In genomic region chr6:128463942-128464341, GRCh38 we compare ENCODE assay signal across 18 cellular contexts. TPM values are rescaled to one million over a fixed set of nuclear protein-coding genes. Genes with fewer than 3 reads are reported as not detected.
DNase-seq lines count a peak whose midpoint lies in the region; ATAC-seq and TF ChIP-seq lines count a peak whose summit lies in the region.
"Had no signal": no experiment of that assay in that cellular context is flagged by ENCODE, and none has a peak within 500 bp of the region (broad histone marks: within the 10 kb centered on the region; RNA-seq: fewer than 3 reads in every experiment).

No MANE protein-coding gene starts in this region.

- H3K9ac ChIP-seq in PC-3 (ENCODE audit: low read length), result no peak overlapping the region
- H3K9ac ChIP-seq: KMS-11 had no signal

- H4K20me1 ChIP-seq in PC-3 (ENCODE audit: low read length), result no peaks in the 10 kb centered on the region
- peaks cover 19% of the 10 kb centered on the region for H4K20me1 ChIP-seq in osteoblast (ENCODE audit: insufficient read depth, low read length)

- no peaks in the 10 kb centered on the region for H3F3A ChIP-seq in PC-3 (ENCODE audit: low read length, unreplicated experiment)

- H3K9me2 ChIP-seq in PC-3 (replicated peaks; ENCODE audit: low read length), result no peaks in the 10 kb centered on the region

- H2AFZ ChIP-seq in PC-3 (ENCODE audit: low read length), result no peak overlapping the region
- no peak overlapping the region for H2AFZ ChIP-seq in osteoblast (ENCODE audit: low read length)

- ATAC-seq in PC-3, result peak; percentile 35
- no peak for ATAC-seq in HG03439 (IDR thresholded peaks at IDR 0.05; ENCODE audit: unreplicated experiment)
- ATAC-seq in GM21576 (IDR thresholded peaks at IDR 0.05; ENCODE audit: unreplicated experiment), result no peak
- ATAC-seq: stimulated activated naive CD8-positive, alpha-beta T cell treated with anti-CD3 and anti-CD28 coated beads, Interleukin-15, amount 100 ng/mL, for 72 hours had no signal

- H3K9me3 ChIP-seq in PC-3 (ENCODE audit: low read length), result no peaks in the 10 kb centered on the region
- no peaks in the 10 kb centered on the region for H3K9me3 ChIP-seq in osteoblast (ENCODE audit: low read depth, low read length)
- H3K9me3 ChIP-seq: vagina had no signal

- H3K27me3 ChIP-seq in PC-3 (ENCODE audit: low read length) (no peaks in the 10 kb centered on the region), osteoblast (ENCODE audit: insufficient read depth, low read length) (no peaks in the 10 kb centered on the region)
- H3K27me3 ChIP-seq: vagina had no signal

- H3K36me3 ChIP-seq in PC-3 (ENCODE audit: low read depth, low read length) (no peaks in the 10 kb centered on the region), osteoblast (ENCODE audit: insufficient read depth, low read length) (peaks cover 4% of the 10 kb centered on the region)
- H3K36me3 ChIP-seq: vagina had no signal

- DNase-seq in GM03348 (ENCODE audit: low spot score) (peak; percentile 29), PC-3 (peak; percentile 83), dermis microvascular lymphatic vessel endothelial cell (ENCODE audit: low read depth in 2 of 2) (peak; percentile 36 to 72), osteoblast (ENCODE audit: insufficient read length, low spot score, missing footprints) (no peak), MV-4-11 (lab: John Stamatoyannopoulos, UW) (no peak), NCI-H446 treated with DMSO at 0.1 percent for 48 hours (lab: John Stamatoyannopoulos, UW) (no peak)
- DNase-seq: activated naive CD4-positive, alpha-beta T cell treated with Interleukin-2 at 50 U/mL for 16 hours; central memory CD4-positive, alpha-beta T cell; glutamatergic neuron; H9; NCI-H345; occipital lobe; stimulated activated naive CD8-positive, alpha-beta T cell treated with anti-CD3 and anti-CD28 coated beads, Interleukin-15, amount 100 ng/mL, for 72 hours had no signal

- H3K4me1 ChIP-seq in PC-3 (ENCODE audit: insufficient read depth, low read length) (peaks cover 12% of the 10 kb centered on the region; the same call in 1 of the 2 replicates), osteoblast (ENCODE audit: insufficient read depth, low read length) (peaks cover 12% of the 10 kb centered on the region)

- POLR2A ChIA-PET in PC-3 (lab: Charles Lee; ENCODE audit: unreplicated experiment), result interaction anchor here (0.5 kb wide), 1 partner anchor 27 kb away, joined by 3 read pairs; no protein-coding TSS in a partner anchor

- TF ChIP-seq CTCF in PC-3 (conservative IDR thresholded peaks at IDR 0.05; ENCODE audit: low read depth, low read length) (no peak), osteoblast (IDR thresholded peaks at IDR 0.05; ENCODE audit: extremely low read depth, low read depth, low read length) (no peak)

- H3K4me2 ChIP-seq in PC-3 (ENCODE audit: low read length), result no peak overlapping the region
- H3K4me2 ChIP-seq in osteoblast (ENCODE audit: insufficient read depth, low read length), result no peak overlapping the region
- H3K4me2 ChIP-seq: KMS-11 had no signal

- H3K27ac ChIP-seq in PC-3 (ENCODE audit: low read length) (no peak overlapping the region), osteoblast (ENCODE audit: low read depth, low read length) (peak overlapping the region; percentile 3)
- H3K27ac ChIP-seq: KMS-11, vagina had no signal

- CTCF ChIA-PET in PC-3 (lab: Charles Lee), result no interaction called here

- intact Hi-C loops in PC-3 (cut with micrococcal nuclease), result no loop called here

- H3K79me2 ChIP-seq in PC-3 (ENCODE audit: low read length), result peaks cover 72% of the 10 kb centered on the region
- peaks cover 66% of the 10 kb centered on the region for H3K79me2 ChIP-seq in osteoblast (ENCODE audit: insufficient read depth, low read length)

- no TSS peak for BruUV-seq in PC-3 (replicated peaks; lab: Mats Ljungman, UMichigan)

- H3K4me3 ChIP-seq in PC-3 (ENCODE audit: low read length), result no peak overlapping the region
- H3K4me3 ChIP-seq in osteoblast (ENCODE audit: insufficient read depth, low read length), result no peak overlapping the region
- H3K4me3 ChIP-seq: vagina had no signal

RNA-seq across cellular contexts. Expression of gene PTPRK, which starts 56.5 kb away (rescaled TPM):
- total RNA-seq in PC-3 (2014; rRNA removed) (53.8 and 64.7 TPM in 2 replicates), dermis microvascular lymphatic vessel endothelial cell (87.4 and 118 TPM in 2 replicates), osteoblast (153 and 165 TPM in 2 replicates)
- total RNA-seq: OCI-LY7 had no signal

Comparison
In these comparisons a context has a peak if more than half of its experiments do, and no peak if none do; other contexts are left out.
1. DNase-seq: peak in GM03348 (single experiment), PC-3 (single experiment) and dermis microvascular lymphatic vessel endothelial cell (2 of 2); none in osteoblast (single experiment), MV-4-11 (single experiment) and NCI-H446 treated with DMSO at 0.1 percent for 48 hours (single experiment).